ENCODE assay signal across 8 cellular contexts in genomic region chr4:174828845-174829701, GRCh38. TPM values are rescaled to one million over a fixed set of nuclear protein-coding genes. Genes with fewer than 3 reads are reported as not detected.
A peak's percentile ranks its signal among the peaks of the same experiment; 100 is the strongest.
DNase-seq lines count a peak whose midpoint lies in the region; ATAC-seq, FAIRE-seq and TF ChIP-seq lines count a peak whose summit lies in the region.

Gene GLRA3 (minus strand): TSS chr4:174829247. CDS start chr4:174828811, 436 bp downstream.

- POLR2A ChIA-PET in activated B cell treated with CpG ODN at 0.5 μM for 24 hours (lab: Charles Lee): interaction anchor here (0.6 to 1.3 kb wide), 2 partner anchors 97 to 99 kb away, joined by 3 read pairs; no protein-coding TSS in a partner anchor

- H3K4me1 ChIP-seq in parathyroid adenoma: no peaks in the 10 kb centered on the region

- no peaks in the 10 kb centered on the region for H3K27me3 ChIP-seq in parathyroid adenoma (ENCODE audit: control insufficient read depth, insufficient read depth, low read length)

- no peak within 1 kb of the TSS for H3K9ac ChIP-seq in parathyroid adenoma

- no peaks in the 10 kb centered on the region for H3K36me3 ChIP-seq in parathyroid adenoma (ENCODE audit: control insufficient read depth, insufficient read depth, low read length)

- no peak for FAIRE-seq in frontal cortex (lab: Jason Lieb, UNC)

- no peak for TF ChIP-seq CTCF in activated B cell treated with CpG ODN at 0.5 μM for 24 hours (IDR thresholded peaks at IDR 0.05)
- TF ChIP-seq CTCF in parathyroid adenoma (IDR thresholded peaks at IDR 0.05): no peak

- peak within 1 kb of the TSS; percentile 48 for H3K27ac Mint-ChIP-seq in activated B cell treated with CpG ODN at 0.5 μM for 24 hours

- no peaks in the 10 kb centered on the region for H3K79me2 ChIP-seq in parathyroid adenoma

- H3K9me3 Mint-ChIP-seq in activated B cell treated with CpG ODN at 0.5 μM for 24 hours: peaks cover 4% of the 10 kb centered on the region

- H3K4me3 ChIP-seq in parathyroid adenoma (ENCODE audit: low read depth, low read length): peak within 1 kb of the TSS; percentile 36

- peak within 1 kb of the TSS; percentile 79 for H3K4me3 Mint-ChIP-seq in activated B cell treated with CpG ODN at 0.5 μM for 24 hours

- H3K4me2 ChIP-seq in parathyroid adenoma (ENCODE audit: low read length): peak within 1 kb of the TSS; percentile 41

- peaks cover 5% of the 10 kb centered on the region for H3K4me1 Mint-ChIP-seq in activated B cell treated with CpG ODN at 0.5 μM for 24 hours

- CTCF ChIA-PET in activated B cell treated with CpG ODN at 0.5 μM for 24 hours (lab: Charles Lee): no interaction called here

- intact Hi-C loops in activated B cell treated with CpG ODN at 0.5 μM for 24 hours (cut with micrococcal nuclease): loop anchor here (5.0 kb wide), 1 partner anchor 708 kb away; no protein-coding TSS in a partner anchor

- peak within 1 kb of the TSS; percentile 51 for H2AFZ ChIP-seq in parathyroid adenoma

- no peaks in the 10 kb centered on the region for H3K36me3 Mint-ChIP-seq in activated B cell treated with CpG ODN at 0.5 μM for 24 hours (ENCODE audit: low read depth)

- DNase-seq in SIG-M5 treated with dmso at 0.1 percent for 504 hours (lab: John Stamatoyannopoulos, UW; ENCODE audit: unreplicated experiment) (peak; percentile 30), SIG-M5 (lab: John Stamatoyannopoulos, UW) (no peak), NCI-H187 treated with DMSO at 0.1 percent for 48 hours (lab: John Stamatoyannopoulos, UW) (peak; percentile 76), activated B cell treated with CpG ODN at 0.5 μM for 24 hours (peak; percentile 35), frontal cortex (ENCODE audit: low spot score in 2 of 2) (peak; percentile 2 to 30), cerebellar cortex (ENCODE audit: low spot score) (no peak)

- no peaks in the 10 kb centered on the region for H3K9me3 ChIP-seq in parathyroid adenoma (ENCODE audit: control insufficient read depth, low read length)

- H3K27me3 Mint-ChIP-seq in activated B cell treated with CpG ODN at 0.5 μM for 24 hours: peaks cover 7% of the 10 kb centered on the region

- peak within 1 kb of the TSS; percentile 86 for H3K27ac ChIP-seq in parathyroid adenoma

- ATAC-seq in HG02642 (IDR thresholded peaks at IDR 0.05; ENCODE audit: poor library complexity, unreplicated experiment) (peak; percentile 91), activated B cell treated with CpG ODN at 0.5 μM for 24 hours (ENCODE audit: low read depth) (peak; percentile 92)

RNA-seq across cellular contexts. Expression of gene GLRA3, which starts in this region (rescaled TPM):
- 0.12 and 0.22 TPM in 2 replicates for total RNA-seq in activated B cell treated with CpG ODN at 0.5 μM for 24 hours
- 6.1 TPM for total RNA-seq in frontal cortex

Comparison
In these comparisons a context has a peak if more than half of its experiments do, and no peak if none do; other contexts are left out.
1. DNase-seq: peak in SIG-M5 treated with dmso at 0.1 percent for 504 hours (single experiment), NCI-H187 treated with DMSO at 0.1 percent for 48 hours (single experiment) and frontal cortex (2 of 2); none in SIG-M5 (single experiment) and cerebellar cortex (single experiment).
2. Peak in DNase-seq and ATAC-seq in activated B cell treated with CpG ODN at 0.5 μM for 24 hours; RNA of the gene not detected or under 1 TPM.